28 cellular contexts compared by ENCODE assay signal in genomic region chr13:22154041-22154440, GRCh38.
"Had no signal": no experiment of that assay in that cellular context is flagged by ENCODE, and none has a peak within 500 bp of the region (broad histone marks: within the 10 kb centered on the region; RNA-seq: fewer than 3 reads in every experiment).

No MANE protein-coding gene starts in this region.

- H3K36me3 ChIP-seq: left lung, lower lobe of right lung, ovary, prostate gland, stomach, thyroid gland, transverse colon, upper lobe of right lung had no signal

- H3K9me3 Mint-ChIP-seq: immature natural killer cell, naive B cell, natural killer cell had no signal

- H3K4me1 Mint-ChIP-seq: immature natural killer cell, mesothelial cell of epicardium, naive B cell, natural killer cell, nephron progenitor cell had no signal

- H3K4me3 ChIP-seq: left lung, lower lobe of right lung, ovary, prostate gland, skin epidermis, stomach, testis, thyroid gland, transverse colon, upper lobe of right lung had no signal

- H3K36me3 Mint-ChIP-seq: immature natural killer cell, mesothelial cell of epicardium, naive B cell, natural killer cell had no signal

- DNase-seq: hypothalamus; immature natural killer cell; kidney; left colon; left lung; lower lobe of right lung; mammary epithelial cell; mesenchymal stem cell; naive B cell; natural killer cell; nephron progenitor cell; ovary; retina; right cardiac atrium; stimulated activated CD4-positive, alpha-beta T cell treated with anti-CD3 and anti-CD28 coated beads, Interleukin-12 subunit alpha, Interleukin-12 subunit beta, amount 100 ng/mL, for 4 hours; stimulated activated CD4-positive, alpha-beta T cell treated with anti-CD3 and anti-CD28 coated beads, Interleukin-15, amount 100 ng/mL, for 24 hours; stimulated activated CD4-positive, alpha-beta T cell treated with anti-CD3 and anti-CD28 coated beads, Interleukin-2, amount 100 ng/mL, for 24 hours; stimulated activated CD4-positive, alpha-beta T cell treated with anti-CD3 and anti-CD28 coated beads, Interleukin-4, amount 100 ng/mL, for 1 hour; stimulated activated naive B cell treated with anti-CD40 and anti-IgM and Interleukin-4, amounts not matched to agents 10 μg/mL and 1 μg/mL and 100 μg/mL, for 72 hours; stimulated activated naive CD8-positive, alpha-beta T cell treated with anti-CD3 and anti-CD28 coated beads, Interleukin-15, Interleukin-2, amounts not matched to agents 100 U/mL and 50 U/mL, for 24 hours; stomach; testis; thyroid gland; transverse colon; upper lobe of right lung had no signal

- H3K27ac Mint-ChIP-seq: immature natural killer cell; mesothelial cell of epicardium; naive B cell; natural killer cell; nephron progenitor cell; stimulated activated naive B cell treated with anti-CD40 and anti-IgM and Interleukin-4, amounts not matched to agents 10 μg/mL and 1 μg/mL and 100 μg/mL, for 72 hours had no signal

- H3K4me1 ChIP-seq: left lung, lower lobe of right lung, prostate gland, stomach, testis, thyroid gland, transverse colon, upper lobe of right lung had no signal

- H3K27ac ChIP-seq: left lung, lower lobe of right lung, ovary, prostate gland, skin epidermis, stomach, testis, thyroid gland, transverse colon, upper lobe of right lung had no signal

- H3K27me3 ChIP-seq: left lung, ovary, stomach, testis, thyroid gland, transverse colon, upper lobe of right lung had no signal

- H3K4me3 Mint-ChIP-seq: immature natural killer cell; mesothelial cell of epicardium; naive B cell; natural killer cell; nephron progenitor cell; stimulated activated naive B cell treated with anti-CD40 and anti-IgM and Interleukin-4, amounts not matched to agents 10 μg/mL and 1 μg/mL and 100 μg/mL, for 72 hours had no signal
